15 cellular contexts compared by ENCODE assay signal in genomic region chr1:91924146-91924545, GRCh38. TPM values are rescaled to one million over a fixed set of nuclear protein-coding genes. Genes with fewer than 3 reads are reported as not detected.
DNase-seq lines count a peak whose midpoint lies in the region; ATAC-seq lines count a peak whose summit lies in the region.
"Had no signal": no experiment of that assay in that cellular context is flagged by ENCODE, and none has a peak within 500 bp of the region (broad histone marks: within the 10 kb centered on the region; RNA-seq: fewer than 3 reads in every experiment).

No MANE protein-coding gene starts in this region.

- peaks cover 28% of the 10 kb centered on the region for H3K4me1 ChIP-seq in adipocyte (ENCODE audit: control insufficient read depth, insufficient read depth, low read length)
- H3K4me1 ChIP-seq: Peyer's patch had no signal

- H3K9me3 ChIP-seq in adipocyte (ENCODE audit: control insufficient read depth, low read length) = no peaks in the 10 kb centered on the region
- H3K9me3 ChIP-seq: Peyer's patch had no signal

- no peak for ATAC-seq in activated naive CD4-positive, alpha-beta T cell treated with anti-CD3 and anti-CD28 coated beads, Interleukin-2, amount 50 U/mL, for 72 hours
- ATAC-seq in GM21717 (IDR thresholded peaks at IDR 0.05; ENCODE audit: unreplicated experiment) (no peak), GM21825 (IDR thresholded peaks at IDR 0.05; ENCODE audit: unreplicated experiment) (no peak)
- ATAC-seq: naive thymus-derived CD4-positive, alpha-beta T cell had no signal

- CTCF ChIA-PET in activated naive CD4-positive, alpha-beta T cell treated with anti-CD3 and anti-CD28 coated beads for 36 hours (lab: Charles Lee) = interaction anchor here (0.6 kb wide), 1 partner anchor 138 kb away, joined by 4 read pairs; no protein-coding TSS in a partner anchor
- CTCF ChIA-PET in activated CD4-positive, alpha-beta memory T cell treated with anti-CD3 and anti-CD28 coated beads, Interleukin-2, amount 10 ng/mL, durations not matched to agents 7 days and 5 days (lab: Charles Lee) = interaction anchor here (7.1 kb wide), 1 partner anchor 410 kb away, joined by 82 read pairs; no protein-coding TSS in a partner anchor

- H3K27me3 Mint-ChIP-seq in activated naive CD4-positive, alpha-beta T cell treated with anti-CD3 and anti-CD28 coated beads for 36 hours (ENCODE audit: low read depth) = no peaks in the 10 kb centered on the region
- peaks cover 1% of the 10 kb centered on the region for H3K27me3 Mint-ChIP-seq in activated CD4-positive, alpha-beta memory T cell treated with anti-CD3 and anti-CD28 coated beads, Interleukin-2, amount 10 ng/mL, durations not matched to agents 7 days and 5 days

- no peaks in the 10 kb centered on the region for H3K36me3 ChIP-seq in adipocyte (ENCODE audit: control insufficient read depth, insufficient read depth, low read length, severe bottlenecking)
- H3K36me3 ChIP-seq: Peyer's patch had no signal

- peaks cover 0 to 9% of the 10 kb centered on the region in 2 donors for H3K36me3 Mint-ChIP-seq in activated naive CD4-positive, alpha-beta T cell treated with anti-CD3 and anti-CD28 coated beads, Interleukin-2, amount 50 U/mL, for 72 hours
- no peaks in the 10 kb centered on the region for H3K36me3 Mint-ChIP-seq in activated naive CD4-positive, alpha-beta T cell treated with anti-CD3 and anti-CD28 coated beads for 36 hours (ENCODE audit: low read depth)
- no peaks in the 10 kb centered on the region for H3K36me3 Mint-ChIP-seq in activated CD4-positive, alpha-beta memory T cell treated with anti-CD3 and anti-CD28 coated beads, Interleukin-2, amount 10 ng/mL, durations not matched to agents 7 days and 5 days (ENCODE audit: low read depth)

- no peak overlapping the region for H3K9ac ChIP-seq in adipocyte (ENCODE audit: low read length)

- peaks cover 3 to 8% of the 10 kb centered on the region in 2 donors for H3K9me3 Mint-ChIP-seq in activated naive CD4-positive, alpha-beta T cell treated with anti-CD3 and anti-CD28 coated beads, Interleukin-2, amount 50 U/mL, for 72 hours
- H3K9me3 Mint-ChIP-seq in activated naive CD4-positive, alpha-beta T cell treated with anti-CD3 and anti-CD28 coated beads for 36 hours = no peaks in the 10 kb centered on the region
- H3K9me3 Mint-ChIP-seq in activated CD4-positive, alpha-beta memory T cell treated with anti-CD3 and anti-CD28 coated beads, Interleukin-2, amount 10 ng/mL, durations not matched to agents 7 days and 5 days = peaks cover 3% of the 10 kb centered on the region

- no peaks in the 10 kb centered on the region for H3K27me3 ChIP-seq in adipocyte (replicated peaks; ENCODE audit: control insufficient read depth, insufficient read depth, low read length)
- H3K27me3 ChIP-seq: Peyer's patch had no signal

- H3K4me3 Mint-ChIP-seq in activated naive CD4-positive, alpha-beta T cell treated with anti-CD3 and anti-CD28 coated beads for 36 hours = no peak overlapping the region
- H3K4me3 Mint-ChIP-seq in activated CD4-positive, alpha-beta memory T cell treated with anti-CD3 and anti-CD28 coated beads, Interleukin-2, amount 10 ng/mL, durations not matched to agents 7 days and 5 days = no peak overlapping the region
- H3K4me3 Mint-ChIP-seq: naive thymus-derived CD4-positive, alpha-beta T cell had no signal

- intact Hi-C loops in activated naive CD4-positive, alpha-beta T cell treated with anti-CD3 and anti-CD28 coated beads for 36 hours (cut with micrococcal nuclease) = no loop called here

- peaks cover 5% of the 10 kb centered on the region for H3K4me1 Mint-ChIP-seq in activated naive CD4-positive, alpha-beta T cell treated with anti-CD3 and anti-CD28 coated beads for 36 hours (ENCODE audit: low read depth)
- peaks cover 16% of the 10 kb centered on the region for H3K4me1 Mint-ChIP-seq in activated CD4-positive, alpha-beta memory T cell treated with anti-CD3 and anti-CD28 coated beads, Interleukin-2, amount 10 ng/mL, durations not matched to agents 7 days and 5 days

- peak overlapping the region; percentile 40 to 50 for H3K27ac Mint-ChIP-seq in activated naive CD4-positive, alpha-beta T cell treated with anti-CD3 and anti-CD28 coated beads, Interleukin-2, amount 50 U/mL, for 72 hours
- no peak overlapping the region for H3K27ac Mint-ChIP-seq in activated naive CD4-positive, alpha-beta T cell treated with anti-CD3 and anti-CD28 coated beads for 36 hours
- no peak overlapping the region for H3K27ac Mint-ChIP-seq in activated CD4-positive, alpha-beta memory T cell treated with anti-CD3 and anti-CD28 coated beads, Interleukin-2, amount 10 ng/mL, durations not matched to agents 7 days and 5 days

- POLR2A ChIA-PET in activated CD4-positive, alpha-beta memory T cell treated with anti-CD3 and anti-CD28 coated beads, Interleukin-2, amount 10 ng/mL, durations not matched to agents 7 days and 5 days (lab: Charles Lee) = no interaction called here

- no peak overlapping the region for H3K4me3 ChIP-seq in adipocyte (ENCODE audit: low read length)
- H3K4me3 ChIP-seq: Peyer's patch had no signal

- DNase-seq in activated naive CD4-positive, alpha-beta T cell treated with anti-CD3 and anti-CD28 coated beads, Interleukin-2, amount 50 U/mL, for 72 hours (ENCODE audit: low spot score in 2 of 2) = no peak
- DNase-seq in activated naive CD4-positive, alpha-beta T cell treated with anti-CD3 and anti-CD28 coated beads for 36 hours = no peak
- DNase-seq in adipocyte (ENCODE audit: low read depth) (peak; percentile 55), glomerular visceral epithelial cell (ENCODE audit: extremely low spot score) (peak; percentile 46), OCI-M2 (lab: John Stamatoyannopoulos, UW; ENCODE audit: unreplicated experiment) (no peak)
- DNase-seq in activated CD4-positive, alpha-beta memory T cell treated with anti-CD3 and anti-CD28 coated beads, Interleukin-2, amount 10 ng/mL, durations not matched to agents 7 days and 5 days = no peak
- DNase-seq: activated effector memory CD4-positive, alpha-beta T cell treated with Interleukin-2 at 50 U/mL for 16 hours; GDM1; naive thymus-derived CD4-positive, alpha-beta T cell; NCI-H2171 treated with DMSO at 0.1 percent for 48 hours; Peyer's patch; stimulated activated CD4-positive, alpha-beta T cell treated with anti-CD3 and anti-CD28 coated beads, Interleukin-12 subunit alpha, Interleukin-12 subunit beta, amount 100 ng/mL, for 4 hours had no signal

RNA-seq across cellular contexts. Expression of gene BRDT, which starts 25.1 kb away (rescaled TPM):
- total RNA-seq in activated naive CD4-positive, alpha-beta T cell treated with anti-CD3 and anti-CD28 coated beads, Interleukin-2, amount 50 U/mL, for 72 hours = under 1 TPM in 1 of 2 donors, not detected in 1; 0.10 TPM
- total RNA-seq in activated naive CD4-positive, alpha-beta T cell treated with anti-CD3 and anti-CD28 coated beads for 36 hours = not detected
- under 1 TPM; 0.18 to 0.58 TPM for total RNA-seq in activated CD4-positive, alpha-beta memory T cell treated with anti-CD3 and anti-CD28 coated beads, Interleukin-2, amount 10 ng/mL, durations not matched to agents 7 days and 5 days
- total RNA-seq: A673; naive thymus-derived CD4-positive, alpha-beta T cell; Peyer's patch had no signal

RNA-seq across cellular contexts. Expression of gene TGFBR3, which starts 38.2 kb away (rescaled TPM):
- 1 to 10 TPM; 1.2 to 3.3 TPM for total RNA-seq in activated naive CD4-positive, alpha-beta T cell treated with anti-CD3 and anti-CD28 coated beads, Interleukin-2, amount 50 U/mL, for 72 hours
- total RNA-seq in activated naive CD4-positive, alpha-beta T cell treated with anti-CD3 and anti-CD28 coated beads for 36 hours = 1 to 10 TPM; 3.2 to 3.3 TPM
- total RNA-seq in activated CD4-positive, alpha-beta memory T cell treated with anti-CD3 and anti-CD28 coated beads, Interleukin-2, amount 10 ng/mL, durations not matched to agents 7 days and 5 days = 10 to 100 TPM; 35.9 to 41.6 TPM

Comparison
In these comparisons a context has a peak if more than half of its experiments do, and no peak if none do; other contexts are left out.
1. H3K27ac Mint-ChIP-seq: peak in activated naive CD4-positive, alpha-beta T cell treated with anti-CD3 and anti-CD28 coated beads, Interleukin-2, amount 50 U/mL, for 72 hours (2 of 2); none in activated naive CD4-positive, alpha-beta T cell treated with anti-CD3 and anti-CD28 coated beads for 36 hours (single experiment) and activated CD4-positive, alpha-beta memory T cell treated with anti-CD3 and anti-CD28 coated beads, Interleukin-2, amount 10 ng/mL, durations not matched to agents 7 days and 5 days (single experiment).
2. DNase-seq: peak in adipocyte (single experiment) and glomerular visceral epithelial cell (single experiment); none in activated naive CD4-positive, alpha-beta T cell treated with anti-CD3 and anti-CD28 coated beads, Interleukin-2, amount 50 U/mL, for 72 hours (0 of 2), activated naive CD4-positive, alpha-beta T cell treated with anti-CD3 and anti-CD28 coated beads for 36 hours (single experiment), activated CD4-positive, alpha-beta memory T cell treated with anti-CD3 and anti-CD28 coated beads, Interleukin-2, amount 10 ng/mL, durations not matched to agents 7 days and 5 days (single experiment) and OCI-M2 (single experiment).
3. RNA of gene TGFBR3, which starts 38.2 kb away (total RNA-seq): 35.9 to 41.6 TPM in activated CD4-positive, alpha-beta memory T cell treated with anti-CD3 and anti-CD28 coated beads, Interleukin-2, amount 10 ng/mL, durations not matched to agents 7 days and 5 days; 3.2 to 3.3 TPM in activated naive CD4-positive, alpha-beta T cell treated with anti-CD3 and anti-CD28 coated beads for 36 hours and 1.2 to 3.3 TPM in activated naive CD4-positive, alpha-beta T cell treated with anti-CD3 and anti-CD28 coated beads, Interleukin-2, amount 50 U/mL, for 72 hours; every median in the first group is over 4 times any median in the second.